In genomic region chr1:109984456-109985250, GRCh38 we compare ENCODE assay signal across 8 cellular contexts. TPM values are rescaled to one million over a fixed set of nuclear protein-coding genes. Genes with fewer than 3 reads are reported as not detected.
DNase-seq lines count a peak whose midpoint lies in the region; ATAC-seq, FAIRE-seq and TF ChIP-seq lines count a peak whose summit lies in the region.

AHCYL1 (plus strand) TSS chr1:109984765; CDS start chr1:109985053, 288 bp downstream.

- peak within 1 kb of the TSS; percentile 93 for H3K27ac ChIP-seq in A673 (ENCODE audit: low read depth, low read length, poor library complexity, severe bottlenecking)
- H3K27ac ChIP-seq in body of pancreas, result peak within 1 kb of the TSS; percentile 95 to 98 (median 96)
- peak within 1 kb of the TSS; percentile 94 to 98 (median 96) for H3K27ac ChIP-seq in sigmoid colon

- no peaks in the 10 kb centered on the region for H3K9me3 ChIP-seq in A673 (ENCODE audit: low read depth, low read length, poor library complexity, severe bottlenecking)
- no peaks in the 10 kb centered on the region for H3K9me3 ChIP-seq in body of pancreas
- H3K9me3 ChIP-seq in sigmoid colon, result no peaks in the 10 kb centered on the region

- ATAC-seq in HG03066 (IDR thresholded peaks at IDR 0.05; ENCODE audit: low read depth, unreplicated experiment) (peak; percentile 98), body of pancreas (peak; percentile 97)

- no TSS peak for BruUV-seq in A673 (replicated peaks; lab: Mats Ljungman, UMichigan)

- TF ChIP-seq POLR2A in GM18526 (IDR thresholded peaks at IDR 0.05; ENCODE audit: extremely low read depth, insufficient read length) (peak; percentile 85), body of pancreas (IDR thresholded peaks at IDR 0.05) (peak; percentile 95 to 99 (median 97)), sigmoid colon (IDR thresholded peaks at IDR 0.05) (peak; percentile 97)

- H3K4me3 ChIP-seq in A673 (ENCODE audit: low read depth, low read length, poor library complexity, severe bottlenecking) (peak within 1 kb of the TSS; percentile 77), body of pancreas (peak within 1 kb of the TSS; percentile 39 to 46), sigmoid colon (peak within 1 kb of the TSS; percentile 65 to 94 (median 75))

- WGBS in body of pancreas, 2 donors, result 0 to 2% methylated on average over 12 to 78 of the region's 79 CpGs
- WGBS in sigmoid colon, 2 donors, result 0 to 1% methylated on average over 79 of the region's 79 CpGs

- DNase-seq in A673 (ENCODE audit: low spot score) (peak; percentile 99), NCI-H2107 treated with DMSO at 0.1 percent for 48 hours (lab: John Stamatoyannopoulos, UW; ENCODE audit: unreplicated experiment) (peak; percentile 99), body of pancreas (peak; percentile 100), iPS DF 19.7 (ENCODE audit: low read depth, low spot score) (peak; percentile 93), sigmoid colon (peak; percentile 100)

- CTCF ChIA-PET in A673 (lab: Charles Lee), result interaction anchor here (0.5 to 3.0 kb wide), 24 partner anchors 10 to 438 kb away, joined by 3 to 95 read pairs (median 4); partner anchors contain the start of genes GNAI3, GSTM1 and STRIP1

- peak; percentile 79 for FAIRE-seq in TTC549 (lab: Jason Lieb, UNC)

- TF ChIP-seq CTCF in A673 (conservative IDR thresholded peaks at IDR 0.05; ENCODE audit: low read depth, low read length), result peak; percentile 99
- peak; percentile 94 to 100 (median 99) for TF ChIP-seq CTCF in body of pancreas (IDR thresholded peaks at IDR 0.05)
- TF ChIP-seq CTCF in sigmoid colon (IDR thresholded peaks at IDR 0.05), result peak; percentile 94 to 99 (median 98)

- peaks cover 20% of the 10 kb centered on the region for H3K4me1 ChIP-seq in A673 (ENCODE audit: insufficient read depth, low read length, poor library complexity, severe bottlenecking)
- peaks cover 50% of the 10 kb centered on the region for H3K4me1 ChIP-seq in body of pancreas
- peaks cover 0 to 60% (median 48%) of the 10 kb centered on the region in 4 donors for H3K4me1 ChIP-seq in sigmoid colon

- intact Hi-C loops in A673 (cut with micrococcal nuclease; ENCODE audit: unreplicated experiment) (loop anchor here (1.0 to 5.0 kb wide), 3 partner anchors 208 to 438 kb away; no protein-coding TSS in a partner anchor), body of pancreas (cut with DNase I) (loop anchor here (5.0 to 10.0 kb wide), 2 partner anchors 207 to 350 kb away; no protein-coding TSS in a partner anchor), sigmoid colon (cut with DNase I) (loop anchor here (1.0 to 5.0 kb wide), 8 partner anchors 50 to 437 kb away; partner anchors contain the start of genes CSF1, GNAI3 and STRIP1)

- H3K36me3 ChIP-seq in A673 (ENCODE audit: insufficient read depth, low read length, poor library complexity, severe bottlenecking), result no peaks in the 10 kb centered on the region
- H3K36me3 ChIP-seq in body of pancreas (replicated peaks in 1 of 2; ENCODE audit: insufficient read depth in 1 of 2, low read depth in 2 of 2), result no peaks in the 10 kb centered on the region
- H3K36me3 ChIP-seq in sigmoid colon, result no peaks in the 10 kb centered on the region

- TF ChIP-seq EP300 in sigmoid colon (IDR thresholded peaks at IDR 0.05), result peak in 2 of 4 donors; percentile 48 to 53

- POLR2A ChIA-PET in A673 (lab: Charles Lee; ENCODE audit: low non-redundant PET), result interaction anchor here (0.6 to 0.7 kb wide), 2 partner anchors 189 to 194 kb away, joined by 3 read pairs; no protein-coding TSS in a partner anchor

- H3K27me3 ChIP-seq in A673 (replicated peaks; ENCODE audit: insufficient read depth, low read depth, low read length, poor library complexity) (no peaks in the 10 kb centered on the region), body of pancreas (no peaks in the 10 kb centered on the region), sigmoid colon (no peaks in the 10 kb centered on the region)

RNA-seq across cellular contexts. Expression of gene AHCYL1, which starts in this region (rescaled TPM):
- total RNA-seq in A673 (2021) (89.6 and 107 TPM in 2 replicates), body of pancreas (10 to 100 TPM; 38.4 to 61.6 TPM), sigmoid colon (10 to 100 TPM; 58.2 to 76.7 (median 73.4) TPM)
- 10 to 100 TPM; 42.6 to 57.3 (median 49.1) TPM for polyA plus RNA-seq in sigmoid colon

Comparison
In these comparisons a context has a peak if more than half of its experiments do, and no peak if none do; other contexts are left out.
1. Peak in every context shown above with its lines: DNase-seq, ATAC-seq, H3K4me3 ChIP-seq and H3K27ac ChIP-seq.